In the genomic region with DNA sequence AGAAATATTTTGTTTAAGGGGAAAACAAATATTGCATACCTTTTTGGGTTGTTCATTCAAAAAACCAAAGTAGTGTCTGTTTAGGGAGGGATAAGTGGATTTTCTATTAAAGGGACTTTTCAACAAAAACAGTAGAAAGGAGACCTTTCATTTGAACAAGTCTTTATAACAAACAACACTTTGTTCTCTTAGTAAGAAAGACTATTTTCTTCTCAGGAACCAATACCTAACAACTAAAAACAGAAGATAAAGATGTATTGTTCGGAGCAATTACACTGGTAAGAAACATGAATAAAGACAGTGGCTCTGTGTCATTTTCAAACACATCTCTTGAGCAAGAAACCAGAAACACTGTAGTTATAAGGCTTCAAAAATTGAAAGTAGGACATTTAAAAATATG, we compare ENCODE assay signal across 1 cellular context.
TF ChIP-seq lines count a peak whose summit lies in the region.

No MANE protein-coding gene starts in this region.

TF ChIP-seq in IMR-90, 13 proteins besides CTCF, POLR2A, EP300 and RAD21 (continued from another document):
- no peak for TF ChIP-seq ELK1 (IDR thresholded peaks at IDR 0.05; ENCODE audit: borderline replicate concordance, low read depth, low read length)
- no peak for TF ChIP-seq RFX5 (IDR thresholded peaks at IDR 0.05; ENCODE audit: low read depth, low read length)
TF ChIP-seq in IMR-90: peak in this region for 0.
